Comparison of ENCODE assay signal across 1 cellular context in the genomic region with DNA sequence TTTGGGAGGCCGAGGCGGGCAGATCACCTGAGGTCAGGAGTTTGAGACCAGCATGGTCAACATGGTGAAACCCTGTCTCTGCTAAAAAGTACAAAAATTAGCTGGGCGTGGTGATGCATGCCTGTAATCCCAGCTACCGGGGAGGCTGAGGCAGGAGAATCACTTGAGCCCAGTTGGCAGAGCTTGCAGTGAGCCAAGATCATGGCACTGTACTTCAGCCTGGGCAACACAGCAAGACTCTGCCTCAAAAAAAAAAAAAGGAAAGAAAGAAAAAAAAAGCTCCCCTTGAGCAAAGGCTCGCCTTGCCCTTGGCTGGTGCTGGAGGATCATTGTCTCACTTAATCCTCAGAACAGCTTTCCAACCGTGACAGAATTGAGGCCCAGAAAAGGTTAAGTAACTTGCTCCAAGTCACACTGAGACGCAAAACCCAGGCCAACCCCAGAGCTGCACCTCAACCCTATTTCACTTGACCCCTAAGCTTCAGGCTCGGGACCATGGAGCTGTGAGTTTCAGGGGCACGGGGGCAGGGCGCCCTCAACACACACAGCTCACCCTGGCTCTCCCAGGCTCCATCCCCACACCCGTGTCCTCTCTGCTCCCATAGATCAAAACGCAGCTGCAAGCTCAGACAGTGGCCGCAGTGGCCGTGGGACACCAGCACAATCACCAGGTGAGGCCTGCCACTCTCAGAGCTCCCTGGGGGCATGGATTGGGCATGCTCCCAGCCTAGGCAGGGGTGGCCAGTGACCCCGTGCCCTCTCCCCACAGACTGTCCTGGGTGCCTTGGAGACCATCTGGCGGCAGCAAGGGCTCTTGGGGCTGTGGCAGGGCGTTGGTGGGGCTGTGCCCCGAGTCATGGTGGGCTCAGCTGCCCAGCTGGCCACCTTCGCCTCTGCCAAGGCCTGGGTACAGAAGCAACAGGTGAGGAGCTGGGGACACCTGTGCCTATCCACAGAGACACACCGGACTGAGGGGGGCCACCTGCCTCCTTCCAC.
TF ChIP-seq lines count a peak whose summit lies in the region.

No MANE protein-coding gene starts in this region.

TF ChIP-seq in H1, 55 proteins besides CTCF, POLR2A, EP300 and RAD21:
- TF ChIP-seq SAP30 (IDR thresholded peaks at IDR 0.05; ENCODE audit: insufficient read depth, insufficient replicate concordance, low read length) (no peak), NRF1 (IDR thresholded peaks at IDR 0.05; ENCODE audit: low read depth, low read length) (no peak), NANOG (IDR thresholded peaks at IDR 0.05; ENCODE audit: insufficient read depth, low read depth, low read length, poor library complexity, severe bottlenecking) (no peak), SP2 (IDR thresholded peaks at IDR 0.05; ENCODE audit: low read length) (no peak), BACH1 (IDR thresholded peaks at IDR 0.05; ENCODE audit: low read length) (no peak), POU5F1 (IDR thresholded peaks at IDR 0.05; ENCODE audit: low read depth, low read length) (no peak), CREB1 (IDR thresholded peaks at IDR 0.05) (no peak), CEBPB (IDR thresholded peaks at IDR 0.05; ENCODE audit: low read depth, low read length) (no peak), BRCA1 (IDR thresholded peaks at IDR 0.05; ENCODE audit: low read depth, low read length) (no peak), TAF7 (optimal IDR thresholded peaks at IDR 0.05; ENCODE audit: borderline replicate concordance, low read depth, low read length) (no peak), YY1 (IDR thresholded peaks at IDR 0.05; ENCODE audit: low read depth, low read length) (no peak), SP4 (IDR thresholded peaks at IDR 0.05; ENCODE audit: low read length) (no peak), CBX8 (IDR thresholded peaks at IDR 0.05; ENCODE audit: borderline replicate concordance, low read depth, low read length) (no peak), SP1 (IDR thresholded peaks at IDR 0.05; ENCODE audit: low read depth, low read length) (no peak), EGR1 (IDR thresholded peaks at IDR 0.05; ENCODE audit: borderline replicate concordance, low read depth, low read length) (no peak), HDAC6 (IDR thresholded peaks at IDR 0.05; ENCODE audit: low read depth, low read length) (no peak), BCL11A (IDR thresholded peaks at IDR 0.05; ENCODE audit: low read depth in 2 of 2, low read length in 2 of 2) (no peak), GABPA (IDR thresholded peaks at IDR 0.05; ENCODE audit: borderline replicate concordance, insufficient read depth, low read length) (no peak), CHD2 (IDR thresholded peaks at IDR 0.05; ENCODE audit: low read length) (no peak), TEAD4 (IDR thresholded peaks at IDR 0.05; ENCODE audit: low read depth, low read length) (no peak)
TF ChIP-seq in H1: peak in this region for 0.
